ENCODE assay signal across 10 cellular contexts in the genomic region with DNA sequence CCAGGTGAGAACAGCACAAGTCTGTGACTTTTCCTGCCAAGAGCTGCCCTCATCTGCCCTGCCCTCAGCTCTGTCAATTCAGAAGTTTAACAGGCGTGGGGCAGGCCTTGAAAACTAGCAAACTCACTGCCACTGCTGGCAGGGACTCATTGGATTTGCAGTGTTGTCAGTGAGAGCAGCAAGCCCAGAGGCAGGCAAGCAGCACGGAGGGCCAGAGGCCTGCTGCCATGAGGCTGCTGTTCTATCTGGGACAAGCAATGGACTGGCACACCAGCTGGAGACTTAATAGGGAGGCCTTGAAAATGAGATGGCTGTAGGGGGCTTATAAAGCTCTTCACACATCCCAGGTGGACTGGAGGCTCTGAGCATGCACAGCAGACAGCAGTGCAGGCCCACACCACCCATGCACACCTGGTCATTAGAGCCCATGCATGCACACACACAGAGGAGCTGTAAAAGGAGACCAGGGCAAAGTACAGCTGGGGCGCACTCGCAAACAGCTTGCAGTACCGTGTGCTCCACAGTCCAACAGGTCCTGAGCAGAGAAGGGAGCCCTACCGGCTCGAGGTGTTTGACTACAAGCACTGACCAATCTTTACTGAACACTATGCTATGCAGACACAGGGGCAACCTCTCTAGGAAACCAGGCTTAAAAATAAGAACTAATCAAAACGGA. TPM values are rescaled to one million over a fixed set of nuclear protein-coding genes. Genes with fewer than 3 reads are reported as not detected.
DNase-seq lines count a peak whose midpoint lies in the region; ATAC-seq and TF ChIP-seq lines count a peak whose summit lies in the region.
"Had no signal": no experiment of that assay in that cellular context is flagged by ENCODE, and none has a peak within 500 bp of the region (broad histone marks: within the 10 kb centered on the region; RNA-seq: fewer than 3 reads in every experiment).

No MANE protein-coding gene starts in this region.

- CTCF ChIA-PET in GM10248 (lab: Yijun Ruan, JAX) = interaction anchor here (1.0 to 1.4 kb wide), 2 partner anchors 15 to 53 kb away, joined by 3 to 5 read pairs; no protein-coding TSS in a partner anchor

- H3K27ac ChIP-seq in cingulate gyrus (ENCODE audit: low read depth, low read length) = peak overlapping the region; percentile 2
- H3K27ac ChIP-seq in thyroid gland = peak overlapping the region in 1 of 3 donors; percentile 52

- H3K27ac Mint-ChIP-seq in activated CD4-positive, alpha-beta T cell treated with anti-CD3 and anti-CD28 coated beads, Interleukin-2, amount 10 ng/mL, durations not matched to agents 24 days and 14 days = peak overlapping the region; percentile 30
- H3K27ac Mint-ChIP-seq in mesothelial cell of epicardium = peak overlapping the region; percentile 86

- H3K4me1 ChIP-seq in thyroid gland = peaks cover 12 to 20% of the 10 kb centered on the region in 2 donors

- no peaks in the 10 kb centered on the region for H3K27me3 Mint-ChIP-seq in activated CD4-positive, alpha-beta T cell treated with anti-CD3 and anti-CD28 coated beads, Interleukin-2, amount 10 ng/mL, durations not matched to agents 24 days and 14 days
- H3K27me3 Mint-ChIP-seq in mesothelial cell of epicardium (ENCODE audit: low read depth) = no peaks in the 10 kb centered on the region

- TF ChIP-seq CTCF in mesothelial cell of epicardium (IDR thresholded peaks at IDR 0.05; ENCODE audit: unreplicated experiment) = no peak
- TF ChIP-seq CTCF in thyroid gland (IDR thresholded peaks at IDR 0.05) = no peak
- no peak for TF ChIP-seq CTCF in GM10248 (IDR thresholded peaks at IDR 0.05; ENCODE audit: control extremely low read depth, extremely low read depth, low read depth, missing control alignments)

- ATAC-seq in GM18505 (IDR thresholded peaks at IDR 0.05; ENCODE audit: unreplicated experiment) = no peak

- no peak overlapping the region for H3K4me3 Mint-ChIP-seq in activated CD4-positive, alpha-beta T cell treated with anti-CD3 and anti-CD28 coated beads, Interleukin-2, amount 10 ng/mL, durations not matched to agents 24 days and 14 days
- H3K4me3 Mint-ChIP-seq in mesothelial cell of epicardium = peak overlapping the region; percentile 24

- WGBS in thyroid gland, 2 donors = 67 to 71% methylated on average over 7 to 8 of the region's 8 CpGs

- no peaks in the 10 kb centered on the region for H3K9me3 Mint-ChIP-seq in activated CD4-positive, alpha-beta T cell treated with anti-CD3 and anti-CD28 coated beads, Interleukin-2, amount 10 ng/mL, durations not matched to agents 24 days and 14 days
- H3K9me3 Mint-ChIP-seq in mesothelial cell of epicardium = no peaks in the 10 kb centered on the region

- no peaks in the 10 kb centered on the region for H3K9me3 ChIP-seq in thyroid gland
- no peaks in the 10 kb centered on the region for H3K9me3 ChIP-seq in MG63

- no peak for DNase-seq in activated CD4-positive, alpha-beta T cell treated with anti-CD3 and anti-CD28 coated beads, Interleukin-2, amount 10 ng/mL, durations not matched to agents 24 days and 14 days
- no peak for DNase-seq in activated CD4-positive, alpha-beta T cell treated with anti-CD3 and anti-CD28 coated beads, Interleukin-2, amount 50 U/mL, for 1 hour
- DNase-seq in mesothelial cell of epicardium (ENCODE audit: low spot score in 2 of 2, unreplicated experiment in 2 of 2) (no peak), thyroid gland (peak; percentile 29 to 52), GM10248 (ENCODE audit: extremely low spot score) (no peak), MG63 (no peak)
- DNase-seq: AML-193, NCI-H82 had no signal

- POLR2A ChIA-PET in GM10248 (lab: Yijun Ruan, JAX) = no interaction called here

- no peak for TF ChIP-seq POLR2A in thyroid gland (IDR thresholded peaks at IDR 0.05)
- TF ChIP-seq POLR2A in GM18505 (IDR thresholded peaks at IDR 0.05; ENCODE audit: borderline replicate concordance, extremely low read depth, insufficient read depth, insufficient read length) = no peak

- intact Hi-C loops in activated CD4-positive, alpha-beta T cell treated with anti-CD3 and anti-CD28 coated beads, Interleukin-2, amount 10 ng/mL, durations not matched to agents 24 days and 14 days (cut with micrococcal nuclease) = no loop called here
- intact Hi-C loops in thyroid gland (cut with DNase I) = no loop called here

- H3K27me3 ChIP-seq in thyroid gland = no peaks in the 10 kb centered on the region
- H3K27me3 ChIP-seq in MG63 = no peaks in the 10 kb centered on the region

- peaks cover 24% of the 10 kb centered on the region for H3K36me3 Mint-ChIP-seq in activated CD4-positive, alpha-beta T cell treated with anti-CD3 and anti-CD28 coated beads, Interleukin-2, amount 10 ng/mL, durations not matched to agents 24 days and 14 days (ENCODE audit: low read depth)
- H3K36me3 Mint-ChIP-seq in mesothelial cell of epicardium = no peaks in the 10 kb centered on the region

- H3K4me1 Mint-ChIP-seq in activated CD4-positive, alpha-beta T cell treated with anti-CD3 and anti-CD28 coated beads, Interleukin-2, amount 10 ng/mL, durations not matched to agents 24 days and 14 days = peaks cover 47% of the 10 kb centered on the region
- peaks cover 12% of the 10 kb centered on the region for H3K4me1 Mint-ChIP-seq in mesothelial cell of epicardium

- no peaks in the 10 kb centered on the region for H3K36me3 ChIP-seq in thyroid gland
- H3K36me3 ChIP-seq in MG63 = no peaks in the 10 kb centered on the region

- H3K4me3 ChIP-seq in thyroid gland (replicated peaks in 1 of 3) (no peak overlapping the region), MG63 (no peak overlapping the region)

RNA-seq across cellular contexts. Expression of a gene that starts 28.7 kb away (rescaled TPM):
- total RNA-seq in activated CD4-positive, alpha-beta T cell treated with anti-CD3 and anti-CD28 coated beads, Interleukin-2, amount 10 ng/mL, durations not matched to agents 24 days and 14 days = 48.8 and 49.2 TPM in 2 replicates
- total RNA-seq in mesothelial cell of epicardium = 15.0 to 16.7 TPM (median 16.7 TPM) in 3 replicates
- 10 to 100 TPM; 20.4 to 59.6 (median 39.8) TPM for total RNA-seq in thyroid gland
- 0.89 and 2.2 TPM in 2 replicates for total RNA-seq in MG63 (2014; rRNA removed; shearing (Covaris generic); ENCODE audit: low replicate concordance)

Comparison
In these comparisons a context has a peak if more than half of its experiments do, and no peak if none do; other contexts are left out.
1. DNase-seq: peak in thyroid gland (2 of 2); none in activated CD4-positive, alpha-beta T cell treated with anti-CD3 and anti-CD28 coated beads, Interleukin-2, amount 10 ng/mL, durations not matched to agents 24 days and 14 days (single experiment), activated CD4-positive, alpha-beta T cell treated with anti-CD3 and anti-CD28 coated beads, Interleukin-2, amount 50 U/mL, for 1 hour (single experiment), mesothelial cell of epicardium (0 of 2), GM10248 (single experiment) and MG63 (single experiment).